ENCODE assay signal across 23 cellular contexts in genomic region chr6:141685416-141685815, GRCh38.
DNase-seq lines count a peak whose midpoint lies in the region; FAIRE-seq and TF ChIP-seq lines count a peak whose summit lies in the region.
"Had no signal": no experiment of that assay in that cellular context is flagged by ENCODE, and none has a peak within 500 bp of the region (broad histone marks: within the 10 kb centered on the region; RNA-seq: fewer than 3 reads in every experiment).

No MANE protein-coding gene starts in this region.

- no peaks in the 10 kb centered on the region for H3K4me1 ChIP-seq in astrocyte (ENCODE audit: insufficient read depth, low read length)
- no peaks in the 10 kb centered on the region for H3K4me1 ChIP-seq in H9 (ENCODE audit: insufficient read depth, low read length)
- H3K4me1 ChIP-seq: HAP-1 had no signal

- H3K14ac ChIP-seq in H9 (ENCODE audit: insufficient read depth, low read length), result no peak overlapping the region

- H4K5ac ChIP-seq in H9 (ENCODE audit: insufficient read length, low read depth, low read length), result no peak overlapping the region

- no peak overlapping the region for H3K23ac ChIP-seq in H9 (ENCODE audit: insufficient read length, low read depth, low read length)

- H2BK5ac ChIP-seq in H9 (ENCODE audit: insufficient read length, low read length), result no peak overlapping the region

- no peak overlapping the region for H3K4me3 ChIP-seq in astrocyte (ENCODE audit: insufficient read depth, low read depth, low read length)
- no peak overlapping the region for H3K4me3 ChIP-seq in fibroblast of pulmonary artery (replicated peaks; ENCODE audit: low read depth, low read length)
- H3K4me3 ChIP-seq: GM12878, HAP-1 had no signal

- H2BK20ac ChIP-seq in H9 (ENCODE audit: low read depth, low read length, poor library complexity, severe bottlenecking), result no peak overlapping the region

- H2AFZ ChIP-seq in astrocyte (ENCODE audit: low read depth, low read length) (no peak overlapping the region), H9 (ENCODE audit: low read length) (no peak overlapping the region)

- H3K4me3 Mint-ChIP-seq in astrocyte (ENCODE audit: unreplicated experiment) (no peak overlapping the region), H9 (no peak overlapping the region), endothelial cell (ENCODE audit: unreplicated experiment) (no peak overlapping the region)
- H3K4me3 Mint-ChIP-seq: CD8-positive, alpha-beta T cell had no signal

- H4K20me1 ChIP-seq in astrocyte (ENCODE audit: insufficient read depth, low read length) (no peaks in the 10 kb centered on the region), H9 (ENCODE audit: control insufficient read depth, insufficient read depth, insufficient read length) (no peaks in the 10 kb centered on the region)

- H3K9me3 Mint-ChIP-seq in astrocyte (ENCODE audit: unreplicated experiment) (no peaks in the 10 kb centered on the region), H9 (no peaks in the 10 kb centered on the region), endothelial cell (ENCODE audit: unreplicated experiment) (no peaks in the 10 kb centered on the region)
- H3K9me3 Mint-ChIP-seq: CD8-positive, alpha-beta T cell had no signal

- H2BK12ac ChIP-seq in H9 (ENCODE audit: insufficient read length, low read depth, low read length), result no peak overlapping the region

- no peaks in the 10 kb centered on the region for H3K23me2 ChIP-seq in H9 (ENCODE audit: insufficient read length, low read depth, low read length, poor library complexity, severe bottlenecking)

- no peak overlapping the region for H4K8ac ChIP-seq in H9 (replicated peaks; ENCODE audit: insufficient read length, low read depth, low read length)

- H3K27ac ChIP-seq in astrocyte (ENCODE audit: low read depth, low read length), result no peak overlapping the region
- H3K27ac ChIP-seq in H9 (ENCODE audit: insufficient read length, low read depth, low read length), result no peak overlapping the region
- H3K27ac ChIP-seq: HL-60 had no signal

- peak; percentile 5 for FAIRE-seq in astrocyte (lab: Jason Lieb, UNC)
- FAIRE-seq: GM12878 had no signal

- no peaks in the 10 kb centered on the region for H3K36me3 Mint-ChIP-seq in astrocyte (ENCODE audit: low read depth, unreplicated experiment)
- H3K36me3 Mint-ChIP-seq in H9 (ENCODE audit: insufficient read depth in 1 of 3, low read depth in 3 of 3), result no peaks in the 10 kb centered on the region
- H3K36me3 Mint-ChIP-seq in endothelial cell (ENCODE audit: low read depth, unreplicated experiment), result no peaks in the 10 kb centered on the region
- H3K36me3 Mint-ChIP-seq: CD8-positive, alpha-beta T cell had no signal

- no peaks in the 10 kb centered on the region for H3K79me1 ChIP-seq in H9 (ENCODE audit: insufficient read depth, low read depth, low read length, poor library complexity, severe bottlenecking)

- no peaks in the 10 kb centered on the region for H3K4me1 Mint-ChIP-seq in astrocyte (ENCODE audit: low read depth, unreplicated experiment)
- H3K4me1 Mint-ChIP-seq in H9, result no peaks in the 10 kb centered on the region
- H3K4me1 Mint-ChIP-seq in endothelial cell (ENCODE audit: unreplicated experiment), result no peaks in the 10 kb centered on the region

- H2BK15ac ChIP-seq in H9 (ENCODE audit: low read depth, low read length), result no peak overlapping the region

- H3K9me3 ChIP-seq in astrocyte (ENCODE audit: insufficient read depth, low read depth, low read length), result no peaks in the 10 kb centered on the region
- no peaks in the 10 kb centered on the region for H3K9me3 ChIP-seq in H9 (ENCODE audit: control insufficient read depth, low read depth, low read length)
- H3K9me3 ChIP-seq: HAP-1 had no signal

- H3K56ac ChIP-seq in H9 (ENCODE audit: insufficient read length, low read depth, low read length), result no peak overlapping the region

- H3K27me3 Mint-ChIP-seq in astrocyte (ENCODE audit: low read depth, unreplicated experiment) (no peaks in the 10 kb centered on the region), H9 (ENCODE audit: low read depth) (no peaks in the 10 kb centered on the region), endothelial cell (ENCODE audit: unreplicated experiment) (no peaks in the 10 kb centered on the region)

- H3K27ac Mint-ChIP-seq in astrocyte (ENCODE audit: unreplicated experiment), result no peak overlapping the region
- H3K27ac Mint-ChIP-seq in H9, result no peak overlapping the region
- H3K27ac Mint-ChIP-seq in endothelial cell (ENCODE audit: unreplicated experiment), result no peak overlapping the region
- H3K27ac Mint-ChIP-seq: CD8-positive, alpha-beta T cell had no signal

- no peak overlapping the region for H3K18ac ChIP-seq in H9 (ENCODE audit: insufficient read length, low read depth, low read length)

- H3K36me3 ChIP-seq in astrocyte (ENCODE audit: insufficient read depth, low read length), result no peaks in the 10 kb centered on the region
- H3K36me3 ChIP-seq: HAP-1 had no signal

- H2AK5ac ChIP-seq in H9 (ENCODE audit: insufficient read length, low read length), result no peak overlapping the region

- H3K9ac ChIP-seq in astrocyte (ENCODE audit: low read length), result no peak overlapping the region
- no peak overlapping the region for H3K9ac ChIP-seq in H9 (ENCODE audit: extremely low read depth, insufficient read length, low read length)

- peak; percentile 25 for DNase-seq in EH (ENCODE audit: low read depth)
- peak; percentile 6 for DNase-seq in LHCN-M2 (ENCODE audit: low read depth)
- DNase-seq in astrocyte (ENCODE audit: low read depth), result peak; percentile 8
- DNase-seq in fibroblast of pulmonary artery (ENCODE audit: low read depth), result peak; percentile 3
- DNase-seq in H9, result no peak
- DNase-seq in endothelial cell (ENCODE audit: low spot score), result no peak
- DNase-seq in DMS114 treated with DMSO at 0.1 percent for 48 hours (lab: John Stamatoyannopoulos, UW; ENCODE audit: unreplicated experiment), result no peak
- no peak for DNase-seq in T-helper 1 cell
- DNase-seq: 8988T; AML-193; C1 segment of cervical spinal cord; Calu3; CD8-positive, alpha-beta T cell; DMS53; KG1; NCI-H1105; NCI-H146; NCI-H2029; NCI-H524 treated with DMSO at 0.1 percent for 48 hours; SHP77 had no signal

- no peak overlapping the region for H3K4me2 ChIP-seq in astrocyte (ENCODE audit: low read length)
- no peak overlapping the region for H3K4me2 ChIP-seq in H9 (ENCODE audit: insufficient read depth, insufficient read length, low read length)

- no peak overlapping the region for H3K4ac ChIP-seq in H9 (ENCODE audit: low read depth, low read length)

- no peak overlapping the region for H3T11ph ChIP-seq in H9 (ENCODE audit: low read length)

- no CpG with 5 or more reads among the region's 1 CpG for WGBS in H9 (ENCODE audit: extremely low coverage, insufficient read length, low lambda C conversion rate)

- TF ChIP-seq CTCF in astrocyte (IDR thresholded peaks at IDR 0.05; ENCODE audit: insufficient read depth, low read depth, low read length), result no peak
- no peak for TF ChIP-seq CTCF in fibroblast of pulmonary artery (IDR thresholded peaks at IDR 0.05; ENCODE audit: low read length, missing control alignments)
- no peak for TF ChIP-seq CTCF in H9 (conservative IDR thresholded peaks at IDR 0.05)
- TF ChIP-seq CTCF in endothelial cell (IDR thresholded peaks at IDR 0.05; ENCODE audit: unreplicated experiment), result no peak

- no peak overlapping the region for H4K91ac ChIP-seq in H9 (ENCODE audit: insufficient read length, low read depth, low read length)

- no peaks in the 10 kb centered on the region for H3K27me3 ChIP-seq in astrocyte (ENCODE audit: insufficient read depth, low read length)
- H3K27me3 ChIP-seq in H9 (ENCODE audit: insufficient read depth, low read length), result no peaks in the 10 kb centered on the region

- no peak overlapping the region for H2BK120ac ChIP-seq in H9 (ENCODE audit: low read depth, low read length, poor library complexity, severe bottlenecking)

- H3K79me2 ChIP-seq in astrocyte (ENCODE audit: insufficient read depth, low read length) (no peaks in the 10 kb centered on the region), H9 (ENCODE audit: insufficient read depth, low read length) (no peaks in the 10 kb centered on the region)

Comparison
In these comparisons a context has a peak if more than half of its experiments do, and no peak if none do; other contexts are left out.
1. DNase-seq: peak in EH (single experiment), LHCN-M2 (single experiment), astrocyte (single experiment) and fibroblast of pulmonary artery (single experiment); none in H9 (single experiment), endothelial cell (single experiment), DMS114 treated with DMSO at 0.1 percent for 48 hours (single experiment) and T-helper 1 cell (0 of 5).